22 cellular contexts compared by ENCODE assay signal in genomic region chr2:190762569-190762968, GRCh38.
DNase-seq lines count a peak whose midpoint lies in the region; ATAC-seq, FAIRE-seq and TF ChIP-seq lines count a peak whose summit lies in the region.
"Had no signal": no experiment of that assay in that cellular context is flagged by ENCODE, and none has a peak within 500 bp of the region (broad histone marks: within the 10 kb centered on the region; RNA-seq: fewer than 3 reads in every experiment).

No MANE protein-coding gene starts in this region.

- H3K79me2 ChIP-seq in K562 (ENCODE audit: control insufficient read depth, insufficient read depth, low read length), result no peaks in the 10 kb centered on the region

- no peak overlapping the region for H3K9ac ChIP-seq in K562 (ENCODE audit: insufficient read depth in 1 of 2, low read depth in 2 of 2, low read length in 2 of 2)
- H3K9ac ChIP-seq: BLaER1 treated with 17β-estradiol and CSF1 and Interleukin-3, amounts not matched to agents 10 nM and 100 nM had no signal

- 0% methylated on average over 1 of the region's 1 CpG for WGBS in K562 (ENCODE audit: insufficient coverage, low coverage, missing lambda C conversion rate)

- POLR2A ChIA-PET in K562 (lab: Yijun Ruan, JAX), result no interaction called here

- no peaks in the 10 kb centered on the region for H3K9me3 ChIP-seq in K562 (replicated peaks; ENCODE audit: control insufficient read depth, insufficient read depth, low read depth, low read length)
- H3K9me3 ChIP-seq: A549 had no signal

- H3K36me3 ChIP-seq in K562 (ENCODE audit: control insufficient read depth, insufficient read depth, low read length), result no peaks in the 10 kb centered on the region
- H3K36me3 ChIP-seq: BLaER1 treated with 17β-estradiol and CSF1 and Interleukin-3, amounts not matched to agents 10 nM and 100 nM had no signal

- no peaks in the 10 kb centered on the region for H3K36me3 Mint-ChIP-seq in T-helper 1 cell treated with Interleukin-12 subunit alpha and Interleukin-12 subunit beta and Interleukin-4 antibody, amounts not matched to agents 30 μg/mL and 1 μg/mL, for 36 hours (ENCODE audit: low read depth)
- H3K36me3 Mint-ChIP-seq: CD8-positive, alpha-beta T cell had no signal

- no TSS peak for BruUV-seq in K562 (replicated peaks; lab: Mats Ljungman, UMichigan)

- peaks cover 19% of the 10 kb centered on the region for H3K4me1 Mint-ChIP-seq in T-helper 1 cell treated with Interleukin-12 subunit alpha and Interleukin-12 subunit beta and Interleukin-4 antibody, amounts not matched to agents 30 μg/mL and 1 μg/mL, for 36 hours (ENCODE audit: low read depth)

- intact Hi-C loops in K562 (cut with micrococcal nuclease), result no loop called here

- H3K27me3 ChIP-seq in K562 (ENCODE audit: control insufficient read depth in 2 of 2, insufficient read depth in 2 of 2, low read length in 2 of 2), result no peaks in the 10 kb centered on the region
- H3K27me3 ChIP-seq: BLaER1 treated with 17β-estradiol and CSF1 and Interleukin-3, amounts not matched to agents 10 nM and 100 nM had no signal

- no peak for DNase-seq in T-helper 1 cell
- peak; percentile 33 for DNase-seq in OCI-M1 (lab: John Stamatoyannopoulos, UW)
- peak in 2 of 4 experiments; percentile 39 to 51 for DNase-seq in K562 (ENCODE audit: extremely low read depth in 1 of 4, low spot score in 3 of 4)
- no peak for DNase-seq in epidermal melanocyte (ENCODE audit: insufficient read length, low spot score)
- no peak for DNase-seq in DMS153 treated with DMSO at 0.1 percent for 48 hours (lab: John Stamatoyannopoulos, UW; ENCODE audit: unreplicated experiment)
- DNase-seq: Calu3; CD8-positive, alpha-beta T cell; DMS53; DND-41; EL; GOT3; H7; IMR-90; KBM-7 had no signal

- H4K20me1 ChIP-seq in K562 (replicated peaks; ENCODE audit: control insufficient read depth, insufficient read depth, low read length), result no peaks in the 10 kb centered on the region
- H4K20me1 ChIP-seq: BLaER1 treated with 17β-estradiol and CSF1 and Interleukin-3, amounts not matched to agents 10 nM and 100 nM had no signal

- no peak overlapping the region for H3K4me3 ChIP-seq in K562
- H3K4me3 ChIP-seq: A549; BLaER1 treated with 17β-estradiol and CSF1 and Interleukin-3, amounts not matched to agents 10 nM and 100 nM; GM12878 had no signal

- no peak overlapping the region for H3K4me2 ChIP-seq in K562 (ENCODE audit: insufficient read depth, low read length)
- H3K4me2 ChIP-seq: A549; BLaER1 treated with 17β-estradiol and CSF1 and Interleukin-3, amounts not matched to agents 10 nM and 100 nM had no signal

- no peak for TF ChIP-seq RAD21 in K562 (CRISPR knock-in tag; conservative IDR thresholded peaks at IDR 0.05 in 1 of 2, IDR thresholded peaks at IDR 0.05 in 1 of 2)

- CTCF ChIA-PET in K562 (lab: Yijun Ruan, JAX; ENCODE audit: low intra/inter-chr PET ratio), result no interaction called here

- H3K4me1 ChIP-seq in K562 (replicated peaks in 1 of 2; ENCODE audit: control insufficient read depth in 2 of 2, insufficient read depth in 2 of 2, low read length in 2 of 2), result peaks cover 0 to 17% of the 10 kb centered on the region in 2 experiments; a peak in 3 of 5 replicates

- peak; percentile 65 for FAIRE-seq in K562 (lab: Jason Lieb, UNC)
- FAIRE-seq: A549, GM12878, GM19239, HTR-8/SVneo had no signal

- no peak for TF ChIP-seq POLR2A in K562 (conservative IDR thresholded peaks at IDR 0.05)

- in situ Hi-C loops in K562 (cut with MboI), result no loop called here

- H3K4me3 Mint-ChIP-seq in T-helper 1 cell treated with Interleukin-12 subunit alpha and Interleukin-12 subunit beta and Interleukin-4 antibody, amounts not matched to agents 30 μg/mL and 1 μg/mL, for 36 hours, result no peak overlapping the region
- H3K4me3 Mint-ChIP-seq: CD8-positive, alpha-beta T cell had no signal

- TF ChIP-seq CTCF in K562 (IDR thresholded peaks at IDR 0.05 in 2 of 3, conservative IDR thresholded peaks at IDR 0.05 in 1 of 3; ENCODE audit: insufficient read depth in 2 of 3, low read depth in 1 of 3, low read length in 3 of 3), result no peak

- H3K27me3 Mint-ChIP-seq in T-helper 1 cell treated with Interleukin-12 subunit alpha and Interleukin-12 subunit beta and Interleukin-4 antibody, amounts not matched to agents 30 μg/mL and 1 μg/mL, for 36 hours (ENCODE audit: low read depth), result no peaks in the 10 kb centered on the region

- H3K9me1 ChIP-seq in K562 (ENCODE audit: control insufficient read depth, insufficient read depth, low read length), result no peaks in the 10 kb centered on the region

- ATAC-seq in K562 (no peak), GM21717 (IDR thresholded peaks at IDR 0.05; ENCODE audit: unreplicated experiment) (no peak)
- ATAC-seq: A549; CD8-positive, alpha-beta T cell; GM12878 had no signal

- peak overlapping the region; percentile 17 for H3K27ac Mint-ChIP-seq in T-helper 1 cell treated with Interleukin-12 subunit alpha and Interleukin-12 subunit beta and Interleukin-4 antibody, amounts not matched to agents 30 μg/mL and 1 μg/mL, for 36 hours
- H3K27ac Mint-ChIP-seq: CD8-positive, alpha-beta T cell had no signal

- TF ChIP-seq EP300 in K562 (IDR thresholded peaks at IDR 0.05; ENCODE audit: low read length), result peak; percentile 27; the same call in 1 of the 2 replicates

- H2AFZ ChIP-seq in K562 (ENCODE audit: low read depth, low read length), result no peak overlapping the region

- no peaks in the 10 kb centered on the region for H3K9me3 Mint-ChIP-seq in T-helper 1 cell treated with Interleukin-12 subunit alpha and Interleukin-12 subunit beta and Interleukin-4 antibody, amounts not matched to agents 30 μg/mL and 1 μg/mL, for 36 hours
- H3K9me3 Mint-ChIP-seq: CD8-positive, alpha-beta T cell had no signal

- H3K27ac ChIP-seq in K562 (ENCODE audit: extremely low read depth, low read depth, low read length), result no peak overlapping the region; the same call in 2 of the 3 replicates
- H3K27ac ChIP-seq: 22Rv1; A549; BLaER1 treated with 17β-estradiol and CSF1 and Interleukin-3, amounts not matched to agents 10 nM and 100 nM had no signal

TF ChIP-seq in K562, 482 proteins besides CTCF, POLR2A, EP300 and RAD21 (continues in another document):
- 0 out of 2 replicates have a peak, but pooled peaks have one; percentile 35 for TF ChIP-seq EHMT2 (IDR thresholded peaks at IDR 0.05)
- TF ChIP-seq, protein P1, sequence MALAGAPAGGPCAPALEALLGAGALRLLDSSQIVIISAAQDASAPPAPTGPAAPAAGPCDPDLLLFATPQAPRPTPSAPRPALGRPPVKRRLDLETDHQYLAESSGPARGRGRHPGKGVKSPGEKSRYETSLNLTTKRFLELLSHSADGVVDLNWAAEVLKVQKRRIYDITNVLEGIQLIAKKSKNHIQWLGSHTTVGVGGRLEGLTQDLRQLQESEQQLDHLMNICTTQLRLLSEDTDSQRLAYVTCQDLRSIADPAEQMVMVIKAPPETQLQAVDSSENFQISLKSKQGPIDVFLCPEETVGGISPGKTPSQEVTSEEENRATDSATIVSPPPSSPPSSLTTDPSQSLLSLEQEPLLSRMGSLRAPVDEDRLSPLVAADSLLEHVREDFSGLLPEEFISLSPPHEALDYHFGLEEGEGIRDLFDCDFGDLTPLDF (CRISPR knock-in tag; IDR thresholded peaks at IDR 0.05), result no peak
- TF ChIP-seq RCOR1 (IDR thresholded peaks at IDR 0.05; ENCODE audit: borderline replicate concordance in 1 of 2, low read depth in 2 of 2, low read length in 2 of 2), result peak in 1 of 2 experiments; percentile 69; a peak in 1 of 4 replicates
- TF ChIP-seq ZFP1 (CRISPR knock-in tag; IDR thresholded peaks at IDR 0.05), result no peak
- no peak for TF ChIP-seq ZNF133 (CRISPR knock-in tag; IDR thresholded peaks at IDR 0.05)
- no peak for TF ChIP-seq PRPF4 (IDR thresholded peaks at IDR 0.05; ENCODE audit: insufficient read depth, low read depth, low read length, poor library complexity, severe bottlenecking)
- no peak for TF ChIP-seq ETV5 (CRISPR knock-in tag; IDR thresholded peaks at IDR 0.05; ENCODE audit: low read depth)
- peak; percentile 64 for TF ChIP-seq ARID1B (IDR thresholded peaks at IDR 0.05)
- TF ChIP-seq, protein P2, sequence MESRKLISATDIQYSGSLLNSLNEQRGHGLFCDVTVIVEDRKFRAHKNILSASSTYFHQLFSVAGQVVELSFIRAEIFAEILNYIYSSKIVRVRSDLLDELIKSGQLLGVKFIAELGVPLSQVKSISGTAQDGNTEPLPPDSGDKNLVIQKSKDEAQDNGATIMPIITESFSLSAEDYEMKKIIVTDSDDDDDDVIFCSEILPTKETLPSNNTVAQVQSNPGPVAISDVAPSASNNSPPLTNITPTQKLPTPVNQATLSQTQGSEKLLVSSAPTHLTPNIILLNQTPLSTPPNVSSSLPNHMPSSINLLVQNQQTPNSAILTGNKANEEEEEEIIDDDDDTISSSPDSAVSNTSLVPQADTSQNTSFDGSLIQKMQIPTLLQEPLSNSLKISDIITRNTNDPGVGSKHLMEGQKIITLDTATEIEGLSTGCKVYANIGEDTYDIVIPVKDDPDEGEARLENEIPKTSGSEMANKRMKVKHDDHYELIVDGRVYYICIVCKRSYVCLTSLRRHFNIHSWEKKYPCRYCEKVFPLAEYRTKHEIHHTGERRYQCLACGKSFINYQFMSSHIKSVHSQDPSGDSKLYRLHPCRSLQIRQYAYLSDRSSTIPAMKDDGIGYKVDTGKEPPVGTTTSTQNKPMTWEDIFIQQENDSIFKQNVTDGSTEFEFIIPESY (CRISPR knock-in tag; IDR thresholded peaks at IDR 0.05), result no peak
- TF ChIP-seq, protein P3, sequence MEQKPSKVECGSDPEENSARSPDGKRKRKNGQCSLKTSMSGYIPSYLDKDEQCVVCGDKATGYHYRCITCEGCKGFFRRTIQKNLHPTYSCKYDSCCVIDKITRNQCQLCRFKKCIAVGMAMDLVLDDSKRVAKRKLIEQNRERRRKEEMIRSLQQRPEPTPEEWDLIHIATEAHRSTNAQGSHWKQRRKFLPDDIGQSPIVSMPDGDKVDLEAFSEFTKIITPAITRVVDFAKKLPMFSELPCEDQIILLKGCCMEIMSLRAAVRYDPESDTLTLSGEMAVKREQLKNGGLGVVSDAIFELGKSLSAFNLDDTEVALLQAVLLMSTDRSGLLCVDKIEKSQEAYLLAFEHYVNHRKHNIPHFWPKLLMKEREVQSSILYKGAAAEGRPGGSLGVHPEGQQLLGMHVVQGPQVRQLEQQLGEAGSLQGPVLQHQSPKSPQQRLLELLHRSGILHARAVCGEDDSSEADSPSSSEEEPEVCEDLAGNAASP (IDR thresholded peaks at IDR 0.05), result no peak
- peak in 1 of 2 experiments; percentile 51; a peak in 2 of 4 replicates for TF ChIP-seq TRIM24 (IDR thresholded peaks at IDR 0.05)
- no peak for TF ChIP-seq FOS (IDR thresholded peaks at IDR 0.05; ENCODE audit: extremely low read depth, insufficient read length)
- TF ChIP-seq SNIP1 (IDR thresholded peaks at IDR 0.05; ENCODE audit: low read depth), result no peak
- peak; percentile 62; the same call in 1 of the 2 replicates for TF ChIP-seq HDAC2 (IDR thresholded peaks at IDR 0.05)
